In the genomic region with DNA sequence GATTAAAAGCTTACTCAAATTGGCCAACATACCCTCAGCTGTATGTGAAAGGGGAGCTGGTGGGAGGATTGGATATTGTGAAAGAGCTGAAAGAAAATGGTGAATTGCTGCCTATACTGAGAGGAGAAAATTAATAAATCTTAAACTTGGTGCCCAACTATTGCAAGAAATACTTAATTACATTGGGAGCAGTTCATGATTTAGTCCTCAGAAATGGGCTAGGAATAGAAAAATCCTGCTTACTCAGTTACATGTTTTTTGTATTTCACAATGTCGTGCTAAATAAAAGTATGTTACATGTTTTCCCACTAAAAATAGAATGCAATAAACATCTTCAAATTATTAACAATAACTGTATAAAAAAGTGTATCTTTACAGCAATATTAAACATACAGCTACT, we compare ENCODE assay signal across 6 cellular contexts.
DNase-seq lines count a peak whose midpoint lies in the region; TF ChIP-seq lines count a peak whose summit lies in the region.
"Not testable (repeated sequence)": the region's sequence is repeated elsewhere in the genome, so short reads cannot be mapped to it uniquely, and the experiment has no call there.

No MANE protein-coding gene starts in this region.

- DNase-seq in AG10803 (ENCODE audit: low read depth), result peak; percentile 45
- DNase-seq in MV-4-11 (lab: John Stamatoyannopoulos, UW), result peak; percentile 12
- peak; percentile 52 for DNase-seq in adipocyte (ENCODE audit: low read depth)
- peak; percentile 60 for DNase-seq in fibroblast of gingiva (ENCODE audit: low read depth)
- DNase-seq in osteoblast (ENCODE audit: insufficient read length, low spot score, missing footprints), result not testable (repeated sequence)

- H3K9ac ChIP-seq in KMS-11, result not testable (repeated sequence)
- peak overlapping the region; percentile 84 for H3K9ac ChIP-seq in adipocyte (ENCODE audit: low read length)

- not testable (repeated sequence) for H3K27ac ChIP-seq in KMS-11; osteoblast (ENCODE audit: low read depth, low read length)

- H3K9me3 ChIP-seq in adipocyte (ENCODE audit: control insufficient read depth, low read length); osteoblast (ENCODE audit: low read depth, low read length): not testable (repeated sequence)

- not testable (repeated sequence) for H2AFZ ChIP-seq in KMS-11 (ENCODE audit: low read depth); osteoblast (ENCODE audit: low read length)

- peaks cover 19% of the 10 kb centered on the region for H3K4me1 ChIP-seq in KMS-11 (ENCODE audit: low read depth, poor library complexity, severe bottlenecking)
- H3K4me1 ChIP-seq in adipocyte (ENCODE audit: control insufficient read depth, insufficient read depth, low read length), result peaks cover 20% of the 10 kb centered on the region
- peaks cover 24% of the 10 kb centered on the region for H3K4me1 ChIP-seq in osteoblast (ENCODE audit: insufficient read depth, low read length)

- not testable (repeated sequence) for H3K4me3 ChIP-seq in AG10803 (ENCODE audit: low read length); KMS-11 (IDR thresholded peaks at IDR 0.05; ENCODE audit: insufficient read depth, low read depth, low read length); osteoblast (ENCODE audit: insufficient read depth, low read length)
- H3K4me3 ChIP-seq in adipocyte (ENCODE audit: low read length), result peak overlapping the region; percentile 65

- not testable (repeated sequence) for TF ChIP-seq CTCF in AG10803 (conservative IDR thresholded peaks at IDR 0.05; ENCODE audit: low read length); KMS-11 (conservative IDR thresholded peaks at IDR 0.05; ENCODE audit: low read depth, low read length); osteoblast (IDR thresholded peaks at IDR 0.05; ENCODE audit: extremely low read depth, low read depth, low read length)

- not testable (repeated sequence) for H3K79me2 ChIP-seq in KMS-11 (ENCODE audit: insufficient read depth, low read depth); osteoblast (ENCODE audit: insufficient read depth, low read length)

- not testable (repeated sequence) for H3K36me3 ChIP-seq in KMS-11 (ENCODE audit: insufficient read depth); adipocyte (ENCODE audit: control insufficient read depth, insufficient read depth, low read length, severe bottlenecking); osteoblast (ENCODE audit: insufficient read depth, low read length)

- H3K27me3 ChIP-seq in KMS-11 (ENCODE audit: insufficient read depth, low read depth); adipocyte (replicated peaks; ENCODE audit: control insufficient read depth, insufficient read depth, low read length); osteoblast (ENCODE audit: insufficient read depth, low read length): not testable (repeated sequence)

- not testable (repeated sequence) for H4K20me1 ChIP-seq in KMS-11 (ENCODE audit: insufficient read depth); osteoblast (ENCODE audit: insufficient read depth, low read length)

- H3K4me2 ChIP-seq in KMS-11 (peak overlapping the region; percentile 57; the same call in 1 of the 2 replicates), osteoblast (ENCODE audit: insufficient read depth, low read length) (peak overlapping the region; percentile 24)
